13 cellular contexts compared by ENCODE assay signal in the genomic region with DNA sequence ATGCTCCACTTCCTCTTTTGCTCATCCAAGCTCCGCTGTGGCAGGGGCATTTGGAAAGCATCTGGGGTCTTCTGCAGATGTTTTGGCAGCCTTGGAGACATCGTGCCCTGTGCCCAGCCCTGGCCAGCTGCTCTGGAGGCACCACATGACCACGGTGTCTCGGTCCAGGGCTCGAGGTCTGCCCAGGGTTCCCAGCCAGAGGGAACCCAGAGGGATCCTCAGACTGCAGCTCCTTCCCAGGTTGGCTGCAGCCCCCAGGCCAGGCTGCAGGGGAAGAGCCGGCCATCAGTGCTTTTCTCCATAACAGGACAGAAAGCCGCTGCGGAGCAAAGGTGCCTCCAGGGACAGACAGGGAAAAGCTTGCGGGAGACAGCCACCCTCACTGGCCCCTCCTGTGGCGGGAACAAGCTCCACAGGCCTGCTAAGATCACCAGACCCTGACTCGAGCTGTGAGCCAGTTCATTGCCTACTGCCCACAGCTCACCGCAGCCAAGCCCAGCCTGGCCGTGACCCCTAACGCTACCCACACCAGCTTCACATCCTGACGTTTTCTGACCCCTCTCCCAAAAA.
DNase-seq lines count a peak whose midpoint lies in the region; ATAC-seq and TF ChIP-seq lines count a peak whose summit lies in the region.
"Had no signal": no experiment of that assay in that cellular context is flagged by ENCODE, and none has a peak within 500 bp of the region (broad histone marks: within the 10 kb centered on the region; RNA-seq: fewer than 3 reads in every experiment).

No MANE protein-coding gene starts in this region.

- no peak overlapping the region for H3K4me3 ChIP-seq in epithelial cell of proximal tubule (ENCODE audit: low read depth, low read length)
- no peak overlapping the region for H3K4me3 ChIP-seq in trophoblast cell (ENCODE audit: low read depth, low read length)
- H3K4me3 ChIP-seq in colonic mucosa, result no peak overlapping the region

- H2BK12ac ChIP-seq in trophoblast cell (ENCODE audit: low read length), result peak overlapping the region; percentile 100

- peak overlapping the region; percentile 70 for H2AK5ac ChIP-seq in trophoblast cell (ENCODE audit: low read length)

- peak overlapping the region; percentile 98 for H3K14ac ChIP-seq in trophoblast cell (ENCODE audit: low read length)

- peak overlapping the region; percentile 99 for H4K91ac ChIP-seq in trophoblast cell (ENCODE audit: low read depth, low read length)

- intact Hi-C loops in colonic mucosa (cut with DNase I), result no loop called here

- peak overlapping the region; percentile 99 for H3K18ac ChIP-seq in trophoblast cell (ENCODE audit: low read length)

- no peak for ATAC-seq in HG02678 (IDR thresholded peaks at IDR 0.05; ENCODE audit: unreplicated experiment)
- ATAC-seq in naive thymus-derived CD8-positive, alpha-beta T cell, result no peak
- ATAC-seq: activated CD4-positive, alpha-beta T cell treated with anti-CD3 and anti-CD28 coated beads for 36 hours had no signal

- H3K27ac Mint-ChIP-seq in naive thymus-derived CD8-positive, alpha-beta T cell, result no peak overlapping the region
- no peak overlapping the region for H3K27ac Mint-ChIP-seq in type B pancreatic cell
- H3K27ac Mint-ChIP-seq: activated CD4-positive, alpha-beta T cell treated with anti-CD3 and anti-CD28 coated beads for 36 hours had no signal

- peak overlapping the region; percentile 90 for H2BK120ac ChIP-seq in trophoblast cell (ENCODE audit: insufficient read depth, low read length, poor library complexity)

- H4K8ac ChIP-seq in trophoblast cell (ENCODE audit: low read depth, low read length), result peak overlapping the region; percentile 56

- in situ Hi-C loops in Caki2 (cut with HindIII; ENCODE audit: low pct_unique_long_range_greater_than_20kb, low sequenced_read_pairs), result no loop called here

- H3K9ac ChIP-seq in trophoblast cell (ENCODE audit: low read length), result no peak overlapping the region
- H3K9ac ChIP-seq in colonic mucosa (ENCODE audit: low read depth in 2 of 2, low read length in 2 of 2), result no peak overlapping the region

- POLR2A ChIA-PET in naive thymus-derived CD8-positive, alpha-beta T cell (lab: Charles Lee), result interaction anchor here (0.6 kb wide), 1 partner anchor 146 kb away, joined by 8 read pairs; no protein-coding TSS in a partner anchor

- H3K4me1 ChIP-seq in trophoblast cell (ENCODE audit: control insufficient read depth in 1 of 2, insufficient read depth in 2 of 2, low read length in 2 of 2), result peaks cover 58% of the 10 kb centered on the region in 2 experiments
- no peaks in the 10 kb centered on the region for H3K4me1 ChIP-seq in colonic mucosa

- peak overlapping the region; percentile 56 for H3K27ac ChIP-seq in trophoblast cell (ENCODE audit: low read depth, low read length)
- no peak overlapping the region for H3K27ac ChIP-seq in colonic mucosa

- H3K4me2 ChIP-seq in trophoblast cell (ENCODE audit: low read length), result no peak overlapping the region

- peak overlapping the region; percentile 1 for H4K12ac ChIP-seq in trophoblast cell (ENCODE audit: low read depth, low read length)

- H3K27me3 ChIP-seq in trophoblast cell (ENCODE audit: insufficient read depth, low read length), result no peaks in the 10 kb centered on the region
- H3K27me3 ChIP-seq in colonic mucosa, result no peaks in the 10 kb centered on the region

- peak overlapping the region; percentile 30 for H2AFZ ChIP-seq in trophoblast cell (ENCODE audit: insufficient read depth, low read length, poor library complexity)

- H3K79me1 ChIP-seq in trophoblast cell (ENCODE audit: low read length), result peaks cover 74% of the 10 kb centered on the region

- H2BK5ac ChIP-seq in trophoblast cell (ENCODE audit: low read depth, low read length, poor library complexity), result peak overlapping the region; percentile 85

- H3K36me3 ChIP-seq in trophoblast cell (ENCODE audit: control insufficient read depth in 1 of 2, insufficient read depth in 2 of 2, low read length in 2 of 2) (peaks cover 0 to 2% of the 10 kb centered on the region in 2 experiments), colonic mucosa (no peaks in the 10 kb centered on the region)

- no CpG with 5 or more reads among the region's 15 CpGs for WGBS in trophoblast cell (ENCODE audit: extremely low coverage, insufficient coverage, insufficient read length)

- H3K79me2 ChIP-seq in trophoblast cell (ENCODE audit: control insufficient read depth, insufficient read depth, low read length, poor library complexity), result peaks cover 21% of the 10 kb centered on the region

- TF ChIP-seq CTCF in epithelial cell of proximal tubule (conservative IDR thresholded peaks at IDR 0.05; ENCODE audit: low read depth, low read length) (peak; percentile 47), colonic mucosa (IDR thresholded peaks at IDR 0.05) (no peak), type B pancreatic cell (conservative IDR thresholded peaks at IDR 0.05) (no peak)

- H3K9me3 Mint-ChIP-seq in naive thymus-derived CD8-positive, alpha-beta T cell, result no peaks in the 10 kb centered on the region
- H3K9me3 Mint-ChIP-seq in type B pancreatic cell, result peaks cover 6% of the 10 kb centered on the region

- H3K9me3 ChIP-seq in trophoblast cell (ENCODE audit: insufficient read depth, low read depth, low read length) (no peaks in the 10 kb centered on the region), colonic mucosa (no peaks in the 10 kb centered on the region)

- DNase-seq in Caki2 (ENCODE audit: low read depth) (peak; percentile 46), NAMALWA (ENCODE audit: low spot score) (peak; percentile 29), epithelial cell of proximal tubule (ENCODE audit: low read depth) (peak; percentile 15), trophoblast cell (peak in 1 of 2 donors; percentile 19), colonic mucosa (no peak), type B pancreatic cell (ENCODE audit: extremely low spot score, unreplicated experiment) (no peak)
- DNase-seq in naive thymus-derived CD8-positive, alpha-beta T cell, result no peak
- DNase-seq: activated CD4-positive, alpha-beta T cell treated with anti-CD3 and anti-CD28 coated beads for 36 hours; NCI-H1694; NCI-H748 treated with DMSO at 0.1 percent for 48 hours; SW 1271 had no signal

- H3K4me1 Mint-ChIP-seq in naive thymus-derived CD8-positive, alpha-beta T cell, result peaks cover 0 to 23% (median 8%) of the 10 kb centered on the region in 4 donors
- H3K4me1 Mint-ChIP-seq in type B pancreatic cell (ENCODE audit: unreplicated experiment), result peaks cover 19% of the 10 kb centered on the region

- H3K27me3 Mint-ChIP-seq in naive thymus-derived CD8-positive, alpha-beta T cell, result peaks cover 0 to 9% (median 4%) of the 10 kb centered on the region in 5 donors
- no peaks in the 10 kb centered on the region for H3K27me3 Mint-ChIP-seq in type B pancreatic cell
- H3K27me3 Mint-ChIP-seq: activated CD4-positive, alpha-beta T cell treated with anti-CD3 and anti-CD28 coated beads for 36 hours had no signal

- no peaks in the 10 kb centered on the region for H3K36me3 Mint-ChIP-seq in naive thymus-derived CD8-positive, alpha-beta T cell
- H3K36me3 Mint-ChIP-seq in type B pancreatic cell, result peaks cover 4% of the 10 kb centered on the region
- H3K36me3 Mint-ChIP-seq: brain had no signal

- H3K4me3 Mint-ChIP-seq in naive thymus-derived CD8-positive, alpha-beta T cell, result no peak overlapping the region
- H3K4me3 Mint-ChIP-seq in type B pancreatic cell, result no peak overlapping the region
- H3K4me3 Mint-ChIP-seq: activated CD4-positive, alpha-beta T cell treated with anti-CD3 and anti-CD28 coated beads for 36 hours; brain had no signal

- H3K23ac ChIP-seq in trophoblast cell (ENCODE audit: low read length), result no peak overlapping the region

- peak overlapping the region; percentile 60 for H3K4ac ChIP-seq in trophoblast cell (ENCODE audit: low read depth, low read length)

Comparison
In these comparisons a context has a peak if more than half of its experiments do, and no peak if none do; other contexts are left out.
1. DNase-seq: peak in Caki2 (single experiment), NAMALWA (single experiment) and epithelial cell of proximal tubule (single experiment); none in colonic mucosa (single experiment), naive thymus-derived CD8-positive, alpha-beta T cell (0 of 10) and type B pancreatic cell (single experiment).